In genomic region chr18:75283758-75284157, GRCh38 we compare ENCODE assay signal across 1 cellular context.
TF ChIP-seq lines count a peak whose summit lies in the region.

No MANE protein-coding gene starts in this region.

TF ChIP-seq in GM23338, 12 proteins besides CTCF, POLR2A, EP300 and RAD21 (continued from another document):
- no peak for TF ChIP-seq ZNF462 (CRISPR knock-in tag; IDR thresholded peaks at IDR 0.05)
- TF ChIP-seq EZH2phosphoT487 (IDR thresholded peaks at IDR 0.05; ENCODE audit: unreplicated experiment), result no peak
- TF ChIP-seq EZH2 (IDR thresholded peaks at IDR 0.05; ENCODE audit: low read depth, unreplicated experiment), result no peak
- no peak for TF ChIP-seq ETS1 (IDR thresholded peaks at IDR 0.05)
- no peak for TF ChIP-seq NANOG (IDR thresholded peaks at IDR 0.05; ENCODE audit: borderline replicate concordance)
- TF ChIP-seq ZNF331 (CRISPR knock-in tag; IDR thresholded peaks at IDR 0.05; ENCODE audit: low read depth), result no peak
